ENCODE assay signal across 1 cellular context in the genomic region with DNA sequence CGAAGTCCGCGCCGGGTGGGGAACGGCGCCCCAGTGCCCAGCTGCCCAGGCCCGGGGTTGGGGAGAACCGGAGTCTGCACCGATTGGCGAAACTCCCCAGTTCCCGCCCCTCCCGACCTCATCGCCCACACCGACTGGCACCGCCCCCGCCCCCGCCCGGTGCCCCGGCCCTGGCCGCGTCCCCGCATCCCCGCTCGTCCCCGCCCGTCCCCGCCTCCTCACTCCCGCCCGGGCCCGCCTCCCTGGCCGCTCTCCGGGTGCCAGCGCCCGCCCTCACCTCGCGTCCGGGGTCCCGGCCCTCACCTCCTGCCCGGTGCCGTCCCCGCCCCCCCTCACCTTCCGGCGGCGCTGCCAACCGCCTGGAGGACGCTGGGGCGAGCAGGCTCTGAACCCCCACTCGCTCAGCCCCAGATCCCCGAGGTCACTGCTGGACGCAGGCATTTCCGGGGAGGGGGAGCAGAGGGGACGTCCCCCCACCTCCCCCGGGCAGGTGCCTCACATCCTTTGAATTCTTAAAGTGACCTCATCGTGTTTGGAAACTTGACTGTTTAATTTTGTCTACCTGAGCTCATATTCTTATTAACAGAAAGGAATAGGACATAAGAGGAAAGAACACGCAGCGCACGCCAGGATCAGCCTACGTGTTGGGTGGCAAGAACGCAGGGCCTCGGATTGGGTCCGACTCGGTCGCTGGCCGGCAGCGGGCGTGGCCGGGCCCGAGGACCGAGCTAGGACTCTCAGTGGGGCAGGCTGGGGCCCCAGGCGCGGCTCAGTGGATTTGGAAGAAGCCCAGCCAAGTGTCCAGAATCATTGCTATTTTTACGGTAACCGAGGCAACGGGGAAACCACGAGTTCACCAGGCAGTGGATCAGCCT.
A peak's percentile ranks its signal among the peaks of the same experiment; 100 is the strongest.
TF ChIP-seq lines count a peak whose summit lies in the region.

A gene with protein sequence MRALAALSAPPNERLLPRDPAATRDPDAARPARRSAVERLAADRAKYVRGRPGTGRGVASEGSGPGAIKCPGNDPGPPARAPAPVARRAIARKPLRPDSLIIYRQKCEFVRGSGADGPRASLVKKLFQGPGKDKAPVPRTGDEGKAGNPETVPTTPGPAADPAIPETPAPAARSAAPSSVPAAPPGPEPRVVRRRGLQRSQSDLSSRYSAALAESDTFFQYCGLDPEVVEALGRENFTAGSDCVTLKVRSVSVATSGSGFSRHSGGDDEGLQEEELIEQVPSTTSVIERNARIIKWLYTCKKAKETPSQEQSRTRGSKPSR (minus strand): TSS at position 35 of the 875 bp plus-strand sequence. CDS start 120 bp downstream, outside the sequence.

TF ChIP-seq in HepG2, 621 proteins besides CTCF, POLR2A, EP300 and RAD21 (continued from another document and continues in another):
- TF ChIP-seq, protein P1, sequence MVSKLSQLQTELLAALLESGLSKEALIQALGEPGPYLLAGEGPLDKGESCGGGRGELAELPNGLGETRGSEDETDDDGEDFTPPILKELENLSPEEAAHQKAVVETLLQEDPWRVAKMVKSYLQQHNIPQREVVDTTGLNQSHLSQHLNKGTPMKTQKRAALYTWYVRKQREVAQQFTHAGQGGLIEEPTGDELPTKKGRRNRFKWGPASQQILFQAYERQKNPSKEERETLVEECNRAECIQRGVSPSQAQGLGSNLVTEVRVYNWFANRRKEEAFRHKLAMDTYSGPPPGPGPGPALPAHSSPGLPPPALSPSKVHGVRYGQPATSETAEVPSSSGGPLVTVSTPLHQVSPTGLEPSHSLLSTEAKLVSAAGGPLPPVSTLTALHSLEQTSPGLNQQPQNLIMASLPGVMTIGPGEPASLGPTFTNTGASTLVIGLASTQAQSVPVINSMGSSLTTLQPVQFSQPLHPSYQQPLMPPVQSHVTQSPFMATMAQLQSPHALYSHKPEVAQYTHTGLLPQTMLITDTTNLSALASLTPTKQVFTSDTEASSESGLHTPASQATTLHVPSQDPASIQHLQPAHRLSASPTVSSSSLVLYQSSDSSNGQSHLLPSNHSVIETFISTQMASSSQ (IDR thresholded peaks at IDR 0.05; ENCODE audit: low read depth), result no peak
- TF ChIP-seq, protein P1 (CRISPR knock-in tag; IDR thresholded peaks at IDR 0.05; ENCODE audit: borderline replicate concordance), result no peak
- no peak for TF ChIP-seq NFIB (CRISPR knock-in tag; IDR thresholded peaks at IDR 0.05; ENCODE audit: borderline replicate concordance)
- peak; percentile 59 for TF ChIP-seq ZEB1 (IDR thresholded peaks at IDR 0.05; ENCODE audit: insufficient replicate concordance, low read depth)
- TF ChIP-seq, protein P2, sequence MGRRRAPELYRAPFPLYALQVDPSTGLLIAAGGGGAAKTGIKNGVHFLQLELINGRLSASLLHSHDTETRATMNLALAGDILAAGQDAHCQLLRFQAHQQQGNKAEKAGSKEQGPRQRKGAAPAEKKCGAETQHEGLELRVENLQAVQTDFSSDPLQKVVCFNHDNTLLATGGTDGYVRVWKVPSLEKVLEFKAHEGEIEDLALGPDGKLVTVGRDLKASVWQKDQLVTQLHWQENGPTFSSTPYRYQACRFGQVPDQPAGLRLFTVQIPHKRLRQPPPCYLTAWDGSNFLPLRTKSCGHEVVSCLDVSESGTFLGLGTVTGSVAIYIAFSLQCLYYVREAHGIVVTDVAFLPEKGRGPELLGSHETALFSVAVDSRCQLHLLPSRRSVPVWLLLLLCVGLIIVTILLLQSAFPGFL (CRISPR knock-in tag; IDR thresholded peaks at IDR 0.05), result no peak
- no peak for TF ChIP-seq ZBTB38 (CRISPR knock-in tag; IDR thresholded peaks at IDR 0.05)
- TF ChIP-seq HES4 (CRISPR knock-in tag; IDR thresholded peaks at IDR 0.05; ENCODE audit: borderline replicate concordance), result no peak
- TF ChIP-seq ZNF430 (CRISPR knock-in tag; IDR thresholded peaks at IDR 0.05), result no peak
- TF ChIP-seq, protein P3, sequence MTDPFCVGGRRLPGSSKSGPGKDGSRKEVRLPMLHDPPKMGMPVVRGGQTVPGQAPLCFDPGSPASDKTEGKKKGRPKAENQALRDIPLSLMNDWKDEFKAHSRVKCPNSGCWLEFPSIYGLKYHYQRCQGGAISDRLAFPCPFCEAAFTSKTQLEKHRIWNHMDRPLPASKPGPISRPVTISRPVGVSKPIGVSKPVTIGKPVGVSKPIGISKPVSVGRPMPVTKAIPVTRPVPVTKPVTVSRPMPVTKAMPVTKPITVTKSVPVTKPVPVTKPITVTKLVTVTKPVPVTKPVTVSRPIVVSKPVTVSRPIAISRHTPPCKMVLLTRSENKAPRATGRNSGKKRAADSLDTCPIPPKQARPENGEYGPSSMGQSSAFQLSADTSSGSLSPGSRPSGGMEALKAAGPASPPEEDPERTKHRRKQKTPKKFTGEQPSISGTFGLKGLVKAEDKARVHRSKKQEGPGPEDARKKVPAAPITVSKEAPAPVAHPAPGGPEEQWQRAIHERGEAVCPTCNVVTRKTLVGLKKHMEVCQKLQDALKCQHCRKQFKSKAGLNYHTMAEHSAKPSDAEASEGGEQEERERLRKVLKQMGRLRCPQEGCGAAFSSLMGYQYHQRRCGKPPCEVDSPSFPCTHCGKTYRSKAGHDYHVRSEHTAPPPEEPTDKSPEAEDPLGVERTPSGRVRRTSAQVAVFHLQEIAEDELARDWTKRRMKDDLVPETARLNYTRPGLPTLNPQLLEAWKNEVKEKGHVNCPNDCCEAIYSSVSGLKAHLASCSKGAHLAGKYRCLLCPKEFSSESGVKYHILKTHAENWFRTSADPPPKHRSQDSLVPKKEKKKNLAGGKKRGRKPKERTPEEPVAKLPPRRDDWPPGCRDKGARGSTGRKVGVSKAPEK (CRISPR knock-in tag; IDR thresholded peaks at IDR 0.05; ENCODE audit: borderline replicate concordance), result no peak
- TF ChIP-seq HNRNPLL (IDR thresholded peaks at IDR 0.05; ENCODE audit: low read depth, low read length, poor library complexity, severe bottlenecking), result peak; percentile 59
- TF ChIP-seq ZBTB7A (CRISPR knock-in tag; IDR thresholded peaks at IDR 0.05), result 0 out of 2 replicates have a peak, but pooled peaks have one; percentile 37
- TF ChIP-seq ELF1 (CRISPR knock-in tag; IDR thresholded peaks at IDR 0.05), result 0 out of 2 replicates have a peak, but pooled peaks have one; percentile 18
- TF ChIP-seq, protein P4, sequence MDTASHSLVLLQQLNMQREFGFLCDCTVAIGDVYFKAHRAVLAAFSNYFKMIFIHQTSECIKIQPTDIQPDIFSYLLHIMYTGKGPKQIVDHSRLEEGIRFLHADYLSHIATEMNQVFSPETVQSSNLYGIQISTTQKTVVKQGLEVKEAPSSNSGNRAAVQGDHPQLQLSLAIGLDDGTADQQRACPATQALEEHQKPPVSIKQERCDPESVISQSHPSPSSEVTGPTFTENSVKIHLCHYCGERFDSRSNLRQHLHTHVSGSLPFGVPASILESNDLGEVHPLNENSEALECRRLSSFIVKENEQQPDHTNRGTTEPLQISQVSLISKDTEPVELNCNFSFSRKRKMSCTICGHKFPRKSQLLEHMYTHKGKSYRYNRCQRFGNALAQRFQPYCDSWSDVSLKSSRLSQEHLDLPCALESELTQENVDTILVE (CRISPR knock-in tag; IDR thresholded peaks at IDR 0.05), result no peak
- TF ChIP-seq DMAP1 (CRISPR knock-in tag; IDR thresholded peaks at IDR 0.05), result 0 out of 2 replicates have a peak, but pooled peaks have one; percentile 47
- TF ChIP-seq ETV5 (CRISPR knock-in tag; IDR thresholded peaks at IDR 0.05; ENCODE audit: borderline replicate concordance), result peak; percentile 85
- TF ChIP-seq ZNF382 (CRISPR knock-in tag; IDR thresholded peaks at IDR 0.05; ENCODE audit: borderline replicate concordance), result no peak
- TF ChIP-seq, protein P5, sequence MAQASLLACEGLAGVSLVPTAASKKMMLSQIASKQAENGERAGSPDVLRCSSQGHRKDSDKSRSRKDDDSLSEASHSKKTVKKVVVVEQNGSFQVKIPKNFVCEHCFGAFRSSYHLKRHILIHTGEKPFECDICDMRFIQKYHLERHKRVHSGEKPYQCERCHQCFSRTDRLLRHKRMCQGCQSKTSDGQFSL (CRISPR knock-in tag; IDR thresholded peaks at IDR 0.05), result peak; percentile 63; the same call in 1 of the 2 replicates
- TF ChIP-seq MAF1 (CRISPR knock-in tag; IDR thresholded peaks at IDR 0.05; ENCODE audit: borderline replicate concordance), result no peak
- TF ChIP-seq RNF2 (conservative IDR thresholded peaks at IDR 0.05; ENCODE audit: low read depth), result no peak
- 0 out of 2 replicates have a peak, but pooled peaks have one; percentile 14 for TF ChIP-seq ISL2 (CRISPR knock-in tag; IDR thresholded peaks at IDR 0.05)
- TF ChIP-seq ARHGAP35 (CRISPR knock-in tag; IDR thresholded peaks at IDR 0.05; ENCODE audit: borderline replicate concordance), result no peak
- TF ChIP-seq CEBPG (CRISPR knock-in tag; IDR thresholded peaks at IDR 0.05), result no peak
- peak; percentile 41; the same call in 1 of the 2 replicates for TF ChIP-seq RBFOX2 (IDR thresholded peaks at IDR 0.05; ENCODE audit: low read depth, low read length)
- TF ChIP-seq SP5 (CRISPR knock-in tag; IDR thresholded peaks at IDR 0.05; ENCODE audit: borderline replicate concordance, low read depth), result peak; percentile 41; the same call in 1 of the 2 replicates
- TF ChIP-seq SCMH1 (CRISPR knock-in tag; IDR thresholded peaks at IDR 0.05; ENCODE audit: borderline replicate concordance), result no peak
- TF ChIP-seq NFIC (IDR thresholded peaks at IDR 0.05; ENCODE audit: low read length), result no peak
- TF ChIP-seq NCOA1 (CRISPR knock-in tag; IDR thresholded peaks at IDR 0.05), result no peak
- no peak for TF ChIP-seq ZSCAN29 (CRISPR knock-in tag; conservative IDR thresholded peaks at IDR 0.05)
- TF ChIP-seq, protein P6, sequence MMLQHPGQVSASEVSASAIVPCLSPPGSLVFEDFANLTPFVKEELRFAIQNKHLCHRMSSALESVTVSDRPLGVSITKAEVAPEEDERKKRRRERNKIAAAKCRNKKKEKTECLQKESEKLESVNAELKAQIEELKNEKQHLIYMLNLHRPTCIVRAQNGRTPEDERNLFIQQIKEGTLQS (CRISPR knock-in tag; IDR thresholded peaks at IDR 0.05), result no peak; the same call in 1 of the 2 replicates
- no peak for TF ChIP-seq CENPT (CRISPR knock-in tag; IDR thresholded peaks at IDR 0.05; ENCODE audit: low read depth)
- peak; percentile 25; the same call in 1 of the 2 replicates for TF ChIP-seq TAF1 (CRISPR knock-in tag; IDR thresholded peaks at IDR 0.05)
- TF ChIP-seq GTF2F1 (IDR thresholded peaks at IDR 0.05; ENCODE audit: low read length), result no peak
- TF ChIP-seq ZNF17 (CRISPR knock-in tag; IDR thresholded peaks at IDR 0.05), result no peak
- no peak for TF ChIP-seq PAX8 (CRISPR knock-in tag; IDR thresholded peaks at IDR 0.05; ENCODE audit: borderline replicate concordance)
- TF ChIP-seq ZNF180 (CRISPR knock-in tag; IDR thresholded peaks at IDR 0.05; ENCODE audit: borderline replicate concordance, low read depth), result no peak
- TF ChIP-seq, protein P7, sequence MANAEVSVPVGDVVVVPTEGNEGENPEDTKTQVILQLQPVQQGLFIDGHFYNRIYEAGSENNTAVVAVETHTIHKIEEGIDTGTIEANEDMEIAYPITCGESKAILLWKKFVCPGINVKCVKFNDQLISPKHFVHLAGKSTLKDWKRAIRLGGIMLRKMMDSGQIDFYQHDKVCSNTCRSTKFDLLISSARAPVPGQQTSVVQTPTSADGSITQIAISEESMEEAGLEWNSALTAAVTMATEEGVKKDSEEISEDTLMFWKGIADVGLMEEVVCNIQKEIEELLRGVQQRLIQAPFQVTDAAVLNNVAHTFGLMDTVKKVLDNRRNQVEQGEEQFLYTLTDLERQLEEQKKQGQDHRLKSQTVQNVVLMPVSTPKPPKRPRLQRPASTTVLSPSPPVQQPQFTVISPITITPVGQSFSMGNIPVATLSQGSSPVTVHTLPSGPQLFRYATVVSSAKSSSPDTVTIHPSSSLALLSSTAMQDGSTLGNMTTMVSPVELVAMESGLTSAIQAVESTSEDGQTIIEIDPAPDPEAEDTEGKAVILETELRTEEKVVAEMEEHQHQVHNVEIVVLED (CRISPR knock-in tag; IDR thresholded peaks at IDR 0.05; ENCODE audit: borderline replicate concordance), result no peak; the same call in 1 of the 2 replicates
- TF ChIP-seq, protein P8, sequence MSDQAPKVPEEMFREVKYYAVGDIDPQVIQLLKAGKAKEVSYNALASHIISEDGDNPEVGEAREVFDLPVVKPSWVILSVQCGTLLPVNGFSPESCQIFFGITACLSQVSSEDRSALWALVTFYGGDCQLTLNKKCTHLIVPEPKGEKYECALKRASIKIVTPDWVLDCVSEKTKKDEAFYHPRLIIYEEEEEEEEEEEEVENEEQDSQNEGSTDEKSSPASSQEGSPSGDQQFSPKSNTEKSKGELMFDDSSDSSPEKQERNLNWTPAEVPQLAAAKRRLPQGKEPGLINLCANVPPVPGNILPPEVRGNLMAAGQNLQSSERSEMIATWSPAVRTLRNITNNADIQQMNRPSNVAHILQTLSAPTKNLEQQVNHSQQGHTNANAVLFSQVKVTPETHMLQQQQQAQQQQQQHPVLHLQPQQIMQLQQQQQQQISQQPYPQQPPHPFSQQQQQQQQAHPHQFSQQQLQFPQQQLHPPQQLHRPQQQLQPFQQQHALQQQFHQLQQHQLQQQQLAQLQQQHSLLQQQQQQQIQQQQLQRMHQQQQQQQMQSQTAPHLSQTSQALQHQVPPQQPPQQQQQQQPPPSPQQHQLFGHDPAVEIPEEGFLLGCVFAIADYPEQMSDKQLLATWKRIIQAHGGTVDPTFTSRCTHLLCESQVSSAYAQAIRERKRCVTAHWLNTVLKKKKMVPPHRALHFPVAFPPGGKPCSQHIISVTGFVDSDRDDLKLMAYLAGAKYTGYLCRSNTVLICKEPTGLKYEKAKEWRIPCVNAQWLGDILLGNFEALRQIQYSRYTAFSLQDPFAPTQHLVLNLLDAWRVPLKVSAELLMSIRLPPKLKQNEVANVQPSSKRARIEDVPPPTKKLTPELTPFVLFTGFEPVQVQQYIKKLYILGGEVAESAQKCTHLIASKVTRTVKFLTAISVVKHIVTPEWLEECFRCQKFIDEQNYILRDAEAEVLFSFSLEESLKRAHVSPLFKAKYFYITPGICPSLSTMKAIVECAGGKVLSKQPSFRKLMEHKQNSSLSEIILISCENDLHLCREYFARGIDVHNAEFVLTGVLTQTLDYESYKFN (CRISPR knock-in tag; conservative IDR thresholded peaks at IDR 0.05), result peak; percentile 24
- no peak for TF ChIP-seq AGO2 (optimal IDR thresholded peaks at IDR 0.05; ENCODE audit: low read depth, low read length)
- no peak for TF ChIP-seq TOPORS (CRISPR knock-in tag; IDR thresholded peaks at IDR 0.05)
- TF ChIP-seq YY1 (IDR thresholded peaks at IDR 0.05; ENCODE audit: insufficient read depth, insufficient replicate concordance, low read depth, low read length), result no peak
